In genomic region chr19:50317115-50317514, GRCh38 we compare ENCODE assay signal across 30 cellular contexts. TPM values are rescaled to one million over a fixed set of nuclear protein-coding genes. Genes with fewer than 3 reads are reported as not detected.
"Had no signal": no experiment of that assay in that cellular context is flagged by ENCODE, and none has a peak within 500 bp of the region (broad histone marks: within the 10 kb centered on the region; RNA-seq: fewer than 3 reads in every experiment).

No MANE protein-coding gene starts in this region.

- DNase-seq: hypothalamus; immature natural killer cell; kidney; left colon; left lung; mesendoderm; naive B cell; natural killer cell; nephron progenitor cell; right lobe of liver; stimulated activated CD4-positive, alpha-beta T cell treated with anti-CD3 and anti-CD28 coated beads, Interleukin-1b, Interleukin-23, amount 100 ng/mL, for 48 hours; stimulated activated CD4-positive, alpha-beta T cell treated with anti-CD3 and anti-CD28 coated beads, Interleukin-2, amount 100 ng/mL, for 48 hours; stimulated activated CD4-positive, alpha-beta T cell treated with anti-CD3 and anti-CD28 coated beads, Interleukin-4, amount 100 ng/mL, for 4 hours; stimulated activated CD8-positive, alpha-beta memory T cell treated with anti-CD3 and anti-CD28 coated beads, Interleukin-4, amount 100 ng/mL, for 48 hours; stimulated activated naive CD4-positive, alpha-beta T cell treated with Interleukin-2 at 50 U/mL for 16 hours; stimulated activated naive CD8-positive, alpha-beta T cell treated with anti-CD3 and anti-CD28 coated beads, Interleukin-15, amount 100 ng/mL, for 72 hours; substantia nigra had no signal

- H3K36me3 Mint-ChIP-seq: immature natural killer cell, natural killer cell, neural progenitor cell, type B pancreatic cell had no signal

- H3K36me3 ChIP-seq: left lung, neural progenitor cell, right atrium auricular region, right lobe of liver, tibial nerve, vagina had no signal

- H3K9me3 ChIP-seq: left lung, right atrium auricular region, right lobe of liver, tibial nerve, vagina had no signal

- H3K4me2 ChIP-seq: smooth muscle cell had no signal

- H3K9me3 Mint-ChIP-seq: immature natural killer cell; mesothelial cell of epicardium; neural progenitor cell; stimulated activated memory B cell treated with anti-CD40 and anti-IgM and Interleukin-4, amounts not matched to agents 10 μg/mL and 1 μg/mL and 100 μg/mL, for 72 hours; stimulated activated naive CD8-positive, alpha-beta T cell treated with anti-CD3 and anti-CD28 coated beads, Interleukin-15, amount 100 ng/mL, for 72 hours; type B pancreatic cell had no signal

- H3K4me1 Mint-ChIP-seq: immature natural killer cell had no signal

- H3K27me3 ChIP-seq: right lobe of liver had no signal

- H2AFZ ChIP-seq: neural progenitor cell, parathyroid adenoma had no signal

- H3K9ac ChIP-seq: neural progenitor cell, parathyroid adenoma had no signal

- H3K4me3 ChIP-seq: left lung, lung, neural progenitor cell, right atrium auricular region, right lobe of liver, smooth muscle cell, tibial nerve, vagina had no signal

- FAIRE-seq: islet of Langerhans, kidney had no signal

- ATAC-seq: left colon; left lung; natural killer cell; right lobe of liver; stimulated activated memory B cell treated with anti-CD40 and anti-IgM and Interleukin-4, amounts not matched to agents 10 μg/mL and 1 μg/mL and 100 μg/mL, for 72 hours; stimulated activated naive CD8-positive, alpha-beta T cell treated with anti-CD3 and anti-CD28 coated beads, Interleukin-15, amount 100 ng/mL, for 72 hours had no signal

- H3K4me1 ChIP-seq: left lung, right lobe of liver, vagina had no signal

- H3K79me2 ChIP-seq: parathyroid adenoma had no signal

- H3K4me3 Mint-ChIP-seq: mesothelial cell of epicardium; natural killer cell; stimulated activated memory B cell treated with anti-CD40 and anti-IgM and Interleukin-4, amounts not matched to agents 10 μg/mL and 1 μg/mL and 100 μg/mL, for 72 hours; stimulated activated naive CD8-positive, alpha-beta T cell treated with anti-CD3 and anti-CD28 coated beads, Interleukin-15, amount 100 ng/mL, for 72 hours; type B pancreatic cell had no signal

- H3K27ac ChIP-seq: left lung, neural progenitor cell, parathyroid adenoma, right atrium auricular region, right lobe of liver, tibial nerve, vagina had no signal

- H3K27ac Mint-ChIP-seq: immature natural killer cell; mesothelial cell of epicardium; natural killer cell; stimulated activated memory B cell treated with anti-CD40 and anti-IgM and Interleukin-4, amounts not matched to agents 10 μg/mL and 1 μg/mL and 100 μg/mL, for 72 hours; type B pancreatic cell had no signal

RNA-seq across cellular contexts. Expression of gene KCNC3, which starts 12.1 kb away (rescaled TPM):
- polyA plus RNA-seq: immature natural killer cell had no signal

RNA-seq across cellular contexts. Expression of gene NAPSA, which starts 48.3 kb away (rescaled TPM):
- total RNA-seq: mononuclear cell, skeletal muscle tissue had no signal
